ENCODE assay signal across 8 cellular contexts in genomic region chr2:240585681-240586197, GRCh38. TPM values are rescaled to one million over a fixed set of nuclear protein-coding genes. Genes with fewer than 3 reads are reported as not detected.
DNase-seq lines count a peak whose midpoint lies in the region; ATAC-seq lines count a peak whose summit lies in the region.

No MANE protein-coding gene starts in this region.

- H3K9me3 ChIP-seq in HUES48 (ENCODE audit: control insufficient read depth, insufficient read depth, low read length) (no peaks in the 10 kb centered on the region), iPS-18a (ENCODE audit: control insufficient read depth, low read depth, low read length) (no peaks in the 10 kb centered on the region)

- H3K36me3 ChIP-seq in HUES48 (ENCODE audit: control insufficient read depth, insufficient read depth, low read length): peaks cover 15% of the 10 kb centered on the region
- peaks cover 3% of the 10 kb centered on the region for H3K36me3 ChIP-seq in iPS-18a (ENCODE audit: control insufficient read depth, low read depth, low read length)

- H3K36me3 Mint-ChIP-seq in stimulated activated memory B cell treated with anti-CD40 and anti-IgM and Interleukin-4, amounts not matched to agents 10 μg/mL and 1 μg/mL and 100 μg/mL, for 72 hours: peaks cover 25% of the 10 kb centered on the region

- H3K9ac ChIP-seq in HUES48 (ENCODE audit: low read depth, low read length): peak overlapping the region; percentile 90
- peak overlapping the region; percentile 65 for H3K9ac ChIP-seq in iPS-18a (ENCODE audit: low read length)

- peaks cover 63% of the 10 kb centered on the region for H3K4me1 Mint-ChIP-seq in stimulated activated memory B cell treated with anti-CD40 and anti-IgM and Interleukin-4, amounts not matched to agents 10 μg/mL and 1 μg/mL and 100 μg/mL, for 72 hours

- peak overlapping the region; percentile 89 for H3K4me3 Mint-ChIP-seq in stimulated activated memory B cell treated with anti-CD40 and anti-IgM and Interleukin-4, amounts not matched to agents 10 μg/mL and 1 μg/mL and 100 μg/mL, for 72 hours

- H3K4me3 ChIP-seq in HUES48 (ENCODE audit: low read depth, low read length) (peak overlapping the region; percentile 98), iPS-18a (ENCODE audit: low read length) (peak overlapping the region; percentile 78)

- H3K27ac ChIP-seq in HUES48 (ENCODE audit: low read depth, low read length) (peak overlapping the region; percentile 85), angular gyrus (ENCODE audit: low read depth, low read length) (peak overlapping the region; percentile 88), iPS-18a (ENCODE audit: low read length) (no peak overlapping the region)

- no peak for ATAC-seq in stimulated activated memory B cell treated with anti-CD40 and anti-IgM and Interleukin-4, amounts not matched to agents 10 μg/mL and 1 μg/mL and 100 μg/mL, for 72 hours
- no peak for ATAC-seq in HG02981 (IDR thresholded peaks at IDR 0.05; ENCODE audit: unreplicated experiment)

- H3K27ac Mint-ChIP-seq in stimulated activated memory B cell treated with anti-CD40 and anti-IgM and Interleukin-4, amounts not matched to agents 10 μg/mL and 1 μg/mL and 100 μg/mL, for 72 hours: peak overlapping the region; percentile 94

- H3K27me3 Mint-ChIP-seq in stimulated activated memory B cell treated with anti-CD40 and anti-IgM and Interleukin-4, amounts not matched to agents 10 μg/mL and 1 μg/mL and 100 μg/mL, for 72 hours: no peaks in the 10 kb centered on the region

- H3K4me1 ChIP-seq in HUES48 (ENCODE audit: control insufficient read depth, insufficient read depth, low read length) (peaks cover 23% of the 10 kb centered on the region), iPS-18a (ENCODE audit: control insufficient read depth, low read depth, low read length) (peaks cover 13% of the 10 kb centered on the region)

- no peaks in the 10 kb centered on the region for H3K9me3 Mint-ChIP-seq in stimulated activated memory B cell treated with anti-CD40 and anti-IgM and Interleukin-4, amounts not matched to agents 10 μg/mL and 1 μg/mL and 100 μg/mL, for 72 hours

- H3K27me3 ChIP-seq in HUES48 (ENCODE audit: control insufficient read depth, insufficient read depth, low read length) (no peaks in the 10 kb centered on the region), iPS-18a (ENCODE audit: control insufficient read depth, insufficient read depth, low read length) (no peaks in the 10 kb centered on the region)

- DNase-seq in middle frontal gyrus (ENCODE audit: extremely low spot score, low spot score) (no peak), dedifferentiated amniotic fluid mesenchymal stem cell (ENCODE audit: extremely low spot score) (no peak), HT-29 (ENCODE audit: low spot score) (no peak)

RNA-seq across cellular contexts. Expression of gene CAPN10, which starts 0.8 kb away (rescaled TPM):
- 88.3 and 90.2 TPM in 2 replicates for total RNA-seq in HT-29 (2014; rRNA removed; shearing (Covaris generic))

RNA-seq across cellular contexts. Expression of gene RNPEPL1, which starts 17.5 kb away (rescaled TPM):
- 57.9 and 74.9 TPM in 2 replicates for total RNA-seq in HT-29 (2014; rRNA removed; shearing (Covaris generic))

RNA-seq across cellular contexts. Expression of gene DUSP28, which starts 25.6 kb away (rescaled TPM):
- 10.0 and 10.4 TPM in 2 replicates for total RNA-seq in HT-29 (2014; rRNA removed; shearing (Covaris generic))

RNA-seq across cellular contexts. Expression of gene ANKMY1, which starts 28.0 kb away (rescaled TPM):
- total RNA-seq in HT-29 (2014; rRNA removed; shearing (Covaris generic)): 26.5 and 29.5 TPM in 2 replicates

RNA-seq across cellular contexts. Expression of gene GPR35, which starts 39.5 kb away (rescaled TPM):
- 176 and 180 TPM in 2 replicates for total RNA-seq in HT-29 (2014; rRNA removed; shearing (Covaris generic))
